ENCODE assay signal across 8 cellular contexts in genomic region chr7:92835140-92835850, GRCh38. TPM values are rescaled to one million over a fixed set of nuclear protein-coding genes. Genes with fewer than 3 reads are reported as not detected.
DNase-seq lines count a peak whose midpoint lies in the region; ATAC-seq and TF ChIP-seq lines count a peak whose summit lies in the region.

No MANE protein-coding gene starts in this region.

- peaks cover 43% of the 10 kb centered on the region for H4K20me1 ChIP-seq in BLaER1

- peaks cover 94% of the 10 kb centered on the region for H3K27me3 ChIP-seq in BLaER1
- no peaks in the 10 kb centered on the region for H3K27me3 ChIP-seq in parathyroid adenoma (ENCODE audit: control insufficient read depth, insufficient read depth, low read length)

- peaks cover 27% of the 10 kb centered on the region for H3K4me1 ChIP-seq in BLaER1
- peaks cover 14% of the 10 kb centered on the region for H3K4me1 ChIP-seq in parathyroid adenoma

- H2AFZ ChIP-seq in parathyroid adenoma: peak overlapping the region; percentile 85

- in situ Hi-C loops in SK-MEL-5 (cut with HindIII; ENCODE audit: low pct_unique_long_range_greater_than_20kb, low sequenced_read_pairs): no loop called here

- ATAC-seq in HG02885 (IDR thresholded peaks at IDR 0.05; ENCODE audit: poor library complexity, unreplicated experiment) (peak; percentile 11), Right ventricle myocardium superior (ENCODE audit: poor library complexity) (peak; percentile 12), HG03432 (IDR thresholded peaks at IDR 0.05; ENCODE audit: unreplicated experiment) (no peak), HG03378 (IDR thresholded peaks at IDR 0.05; ENCODE audit: unreplicated experiment) (no peak)

- H3K4me3 ChIP-seq in BLaER1 (peak overlapping the region; percentile 83), parathyroid adenoma (ENCODE audit: low read depth, low read length) (peak overlapping the region; percentile 86)

- H3K9me3 ChIP-seq in BLaER1: no peaks in the 10 kb centered on the region
- H3K9me3 ChIP-seq in parathyroid adenoma (ENCODE audit: control insufficient read depth, low read length): no peaks in the 10 kb centered on the region

- no peak for TF ChIP-seq CTCF in parathyroid adenoma (IDR thresholded peaks at IDR 0.05)

- H3K27ac ChIP-seq in BLaER1 (peak overlapping the region; percentile 77), parathyroid adenoma (peak overlapping the region; percentile 89)

- H3K4me2 ChIP-seq in BLaER1: peak overlapping the region; percentile 81
- peak overlapping the region; percentile 91 for H3K4me2 ChIP-seq in parathyroid adenoma (ENCODE audit: low read length)

- peaks cover 12% of the 10 kb centered on the region for H3K79me2 ChIP-seq in parathyroid adenoma

- DNase-seq in SK-MEL-5 (ENCODE audit: low read depth, low spot score) (peak; percentile 70), Right ventricle myocardium superior (peak; percentile 71)
- peak; percentile 65 for DNase-seq in activated naive CD4-positive, alpha-beta T cell treated with anti-CD3 and anti-CD28 coated beads, Interleukin-2, amount 50 U/mL, for 16 hours

- H3K36me3 ChIP-seq in BLaER1 (no peaks in the 10 kb centered on the region), parathyroid adenoma (ENCODE audit: control insufficient read depth, insufficient read depth, low read length) (no peaks in the 10 kb centered on the region)

- H3K9ac ChIP-seq in BLaER1 (peak overlapping the region; percentile 81), parathyroid adenoma (peak overlapping the region; percentile 32)

- intact Hi-C loops in Right ventricle myocardium superior (cut with DNase I): no loop called here

RNA-seq across cellular contexts. Expression of gene CDK6, which starts 1.1 kb away (rescaled TPM):
- 26.9 and 31.0 TPM in 2 replicates for total RNA-seq in SK-MEL-5 (2014; rRNA removed; shearing (Covaris generic))
- 20.7 and 27.5 TPM in 2 replicates for polyA plus RNA-seq in SK-MEL-5 (2015; cell fraction: cytosol; rRNA removed)
- polyA plus RNA-seq in SK-MEL-5 (2015; cell fraction: nucleus; rRNA removed): 14.2 and 30.9 TPM in 2 replicates
- 22.3 TPM for total RNA-seq in Right ventricle myocardium superior

Comparison
In these comparisons a context has a peak if more than half of its experiments do, and no peak if none do; other contexts are left out.
1. ATAC-seq: peak in HG02885 (single experiment) and Right ventricle myocardium superior (single experiment); none in HG03432 (single experiment) and HG03378 (single experiment).
2. Peak in every context shown above with its lines, with median percentiles within 50 percentile points of each other: DNase-seq.